In the genomic region with DNA sequence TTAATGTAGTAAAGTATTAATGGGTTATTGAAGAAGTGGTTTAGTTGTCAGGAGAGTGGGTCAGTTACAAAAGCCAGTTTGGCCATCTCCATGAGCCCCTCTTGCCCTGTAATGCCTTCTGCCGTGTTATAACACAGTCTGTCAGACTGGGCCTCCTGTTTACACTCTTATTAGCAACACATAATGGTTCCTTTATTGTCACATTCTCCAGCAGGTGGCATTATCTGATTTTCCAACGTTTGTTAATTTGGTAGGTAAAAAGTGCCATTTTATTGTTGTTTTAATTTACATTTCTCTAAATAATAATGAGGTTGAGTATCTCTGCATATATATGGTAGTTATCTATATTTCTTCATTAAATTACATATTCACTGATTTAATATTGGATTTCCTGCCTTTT, we compare ENCODE assay signal across 19 cellular contexts.
DNase-seq lines count a peak whose midpoint lies in the region; FAIRE-seq and TF ChIP-seq lines count a peak whose summit lies in the region.
"Had no signal": no experiment of that assay in that cellular context is flagged by ENCODE, and none has a peak within 500 bp of the region (broad histone marks: within the 10 kb centered on the region; RNA-seq: fewer than 3 reads in every experiment).

No MANE protein-coding gene starts in this region.

- peak; percentile 17 for TF ChIP-seq CTCF in GM06990 (IDR thresholded peaks at IDR 0.05; ENCODE audit: insufficient read depth, low read length, poor library complexity, severe bottlenecking)
- peak; percentile 20 for TF ChIP-seq CTCF in chondrocyte (IDR thresholded peaks at IDR 0.05)
- no peak for TF ChIP-seq CTCF in vagina (IDR thresholded peaks at IDR 0.05)

- H3K4me3 ChIP-seq in GM06990 (replicated peaks; ENCODE audit: low read depth, low read length) (no peak overlapping the region), vagina (no peak overlapping the region)
- H3K4me3 ChIP-seq: cardiac muscle cell, ovary, SJSA1, thoracic aorta had no signal

- intact Hi-C loops in vagina (cut with DNase I) = no loop called here

- H3K4me1 ChIP-seq in vagina = no peaks in the 10 kb centered on the region
- H3K4me1 ChIP-seq: SJSA1 had no signal

- H3K36me3 ChIP-seq in GM06990 (ENCODE audit: control insufficient read depth, insufficient read depth, low read length) (no peaks in the 10 kb centered on the region), vagina (no peaks in the 10 kb centered on the region)
- H3K36me3 ChIP-seq: cardiac muscle cell, ovary, SJSA1, thoracic aorta had no signal

- H3K9me3 ChIP-seq in vagina = no peaks in the 10 kb centered on the region
- H3K9me3 ChIP-seq: ovary, SJSA1, thoracic aorta had no signal

- H3K27me3 Mint-ChIP-seq in chondrocyte (ENCODE audit: low read depth) = no peaks in the 10 kb centered on the region
- H3K27me3 Mint-ChIP-seq: activated naive CD8-positive, alpha-beta T cell treated with anti-CD3 and anti-CD28 coated beads, Interleukin-2, amount 50 U/mL, for 24 hours had no signal

- H3K27me3 ChIP-seq in GM06990 (replicated peaks; ENCODE audit: control insufficient read depth, insufficient read depth, low read length) (no peaks in the 10 kb centered on the region), vagina (no peaks in the 10 kb centered on the region)
- H3K27me3 ChIP-seq: cardiac muscle cell, ovary, SJSA1 had no signal

- no peaks in the 10 kb centered on the region for H3K4me1 Mint-ChIP-seq in chondrocyte (ENCODE audit: low read depth)
- H3K4me1 Mint-ChIP-seq: activated naive CD8-positive, alpha-beta T cell treated with anti-CD3 and anti-CD28 coated beads, Interleukin-2, amount 50 U/mL, for 24 hours had no signal

- no peak for DNase-seq in GM06990 (ENCODE audit: extremely low read depth, insufficient read length)
- DNase-seq in GM19239 (ENCODE audit: insufficient read length, low spot score) = no peak
- DNase-seq in NCI-H460 (ENCODE audit: extremely low read depth, low read depth) = peak; percentile 5
- no peak for DNase-seq in chondrocyte (ENCODE audit: low spot score)
- DNase-seq in vagina (ENCODE audit: extremely low spot score in 2 of 2) = no peak
- no peak for DNase-seq in NCI-H2227 treated with DMSO at 0.1 percent for 48 hours (lab: John Stamatoyannopoulos, UW)
- no peak for DNase-seq in stimulated activated CD4-positive, alpha-beta T cell treated with anti-CD3 and anti-CD28 coated beads, Interleukin-4, amount 100 ng/mL, for 4 hours
- no peak for DNase-seq in SW 1271 (lab: John Stamatoyannopoulos, UW)
- DNase-seq: activated naive CD8-positive, alpha-beta T cell treated with anti-CD3 and anti-CD28 coated beads, Interleukin-2, amount 50 U/mL, for 24 hours; activated T-cell treated with anti-CD3 and anti-CD28 coated beads, Interleukin-2, amount 50 U/mL, for 24 hours; DMS79; effector CD4-positive, alpha-beta T cell; KG1; NCI-H2029 treated with DMSO at 0.1 percent for 48 hours; ovary; stimulated activated CD4-positive, alpha-beta T cell treated with anti-CD3 and anti-CD28 coated beads, Interleukin-4, amount 100 ng/mL, for 1 hour had no signal

- H3K36me3 Mint-ChIP-seq in chondrocyte (ENCODE audit: low read depth) = no peaks in the 10 kb centered on the region

- peak; percentile 52 for FAIRE-seq in GM19239 (lab: Jason Lieb, UNC)

- H3K27ac ChIP-seq in vagina = no peak overlapping the region
- H3K27ac ChIP-seq: cardiac muscle cell, ovary, SJSA1, thoracic aorta had no signal

- TF ChIP-seq POLR2A in vagina (IDR thresholded peaks at IDR 0.05) = no peak

- no peak overlapping the region for H3K4me3 Mint-ChIP-seq in chondrocyte (ENCODE audit: unreplicated experiment)
- H3K4me3 Mint-ChIP-seq: activated naive CD8-positive, alpha-beta T cell treated with anti-CD3 and anti-CD28 coated beads, Interleukin-2, amount 50 U/mL, for 24 hours; activated T-cell treated with anti-CD3 and anti-CD28 coated beads, Interleukin-2, amount 50 U/mL, for 24 hours had no signal

- H3K9me3 Mint-ChIP-seq in chondrocyte (ENCODE audit: low read depth) = peaks cover 21% of the 10 kb centered on the region
- H3K9me3 Mint-ChIP-seq: activated naive CD8-positive, alpha-beta T cell treated with anti-CD3 and anti-CD28 coated beads, Interleukin-2, amount 50 U/mL, for 24 hours; activated T-cell treated with anti-CD3 and anti-CD28 coated beads, Interleukin-2, amount 50 U/mL, for 24 hours had no signal

- H3K27ac Mint-ChIP-seq in chondrocyte (ENCODE audit: unreplicated experiment) = no peak overlapping the region
- H3K27ac Mint-ChIP-seq: activated naive CD8-positive, alpha-beta T cell treated with anti-CD3 and anti-CD28 coated beads, Interleukin-2, amount 50 U/mL, for 24 hours; activated T-cell treated with anti-CD3 and anti-CD28 coated beads, Interleukin-2, amount 50 U/mL, for 24 hours had no signal

Comparison
In these comparisons a context has a peak if more than half of its experiments do, and no peak if none do; other contexts are left out.
1. CTCF ChIP-seq: peak in GM06990 (single experiment) and chondrocyte (single experiment); none in vagina (0 of 3).